ENCODE assay signal across 1 cellular context in genomic region chrX:63754141-63754859, GRCh38.
TF ChIP-seq lines count a peak whose summit lies in the region.

No MANE protein-coding gene starts in this region.

TF ChIP-seq in K562, 482 proteins besides CTCF, POLR2A, EP300 and RAD21 (continued from another document):
- TF ChIP-seq, protein P1, sequence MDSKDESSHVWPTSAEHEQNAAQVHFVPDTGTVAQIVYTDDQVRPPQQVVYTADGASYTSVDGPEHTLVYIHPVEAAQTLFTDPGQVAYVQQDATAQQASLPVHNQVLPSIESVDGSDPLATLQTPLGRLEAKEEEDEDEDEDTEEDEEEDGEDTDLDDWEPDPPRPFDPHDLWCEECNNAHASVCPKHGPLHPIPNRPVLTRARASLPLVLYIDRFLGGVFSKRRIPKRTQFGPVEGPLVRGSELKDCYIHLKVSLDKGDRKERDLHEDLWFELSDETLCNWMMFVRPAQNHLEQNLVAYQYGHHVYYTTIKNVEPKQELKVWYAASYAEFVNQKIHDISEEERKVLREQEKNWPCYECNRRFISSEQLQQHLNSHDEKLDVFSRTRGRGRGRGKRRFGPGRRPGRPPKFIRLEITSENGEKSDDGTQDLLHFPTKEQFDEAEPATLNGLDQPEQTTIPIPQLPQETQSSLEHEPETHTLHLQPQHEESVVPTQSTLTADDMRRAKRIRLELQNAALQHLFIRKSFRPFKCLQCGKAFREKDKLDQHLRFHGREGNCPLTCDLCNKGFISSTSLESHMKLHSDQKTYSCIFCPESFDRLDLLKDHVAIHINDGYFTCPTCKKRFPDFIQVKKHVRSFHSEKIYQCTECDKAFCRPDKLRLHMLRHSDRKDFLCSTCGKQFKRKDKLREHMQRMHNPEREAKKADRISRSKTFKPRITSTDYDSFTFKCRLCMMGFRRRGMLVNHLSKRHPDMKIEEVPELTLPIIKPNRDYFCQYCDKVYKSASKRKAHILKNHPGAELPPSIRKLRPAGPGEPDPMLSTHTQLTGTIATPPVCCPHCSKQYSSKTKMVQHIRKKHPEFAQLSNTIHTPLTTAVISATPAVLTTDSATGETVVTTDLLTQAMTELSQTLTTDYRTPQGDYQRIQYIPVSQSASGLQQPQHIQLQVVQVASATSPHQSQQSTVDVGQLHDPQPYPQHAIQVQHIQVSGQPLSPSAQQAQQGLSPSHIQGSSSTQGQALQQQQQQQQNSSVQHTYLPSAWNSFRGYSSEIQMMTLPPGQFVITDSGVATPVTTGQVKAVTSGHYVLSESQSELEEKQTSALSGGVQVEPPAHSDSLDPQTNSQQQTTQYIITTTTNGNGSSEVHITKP (IDR thresholded peaks at IDR 0.05; ENCODE audit: partially characterized antibody) = no peak
- TF ChIP-seq ZNF354B (CRISPR knock-in tag; IDR thresholded peaks at IDR 0.05) (no peak), U2AF2 (optimal IDR thresholded peaks at IDR 0.05; ENCODE audit: low read depth, low read length) (no peak), ZNF274 (IDR thresholded peaks at IDR 0.05; ENCODE audit: borderline replicate concordance, low read depth, low read length) (no peak), KDM2B (CRISPR knock-in tag; IDR thresholded peaks at IDR 0.05) (no peak), SUPT5H (IDR thresholded peaks at IDR 0.05) (no peak), ZNF175 (CRISPR knock-in tag; IDR thresholded peaks at IDR 0.05; ENCODE audit: low read depth) (no peak), GATAD2A (IDR thresholded peaks at IDR 0.05) (no peak), SMARCA4 (IDR thresholded peaks at IDR 0.05) (no peak), KDM4B (IDR thresholded peaks at IDR 0.05; ENCODE audit: borderline replicate concordance in 2 of 2, low read depth in 1 of 2) (no peak), CBX1 (IDR thresholded peaks at IDR 0.05; ENCODE audit: low read depth) (no peak), SIN3A (IDR thresholded peaks at IDR 0.05; ENCODE audit: borderline replicate concordance in 2 of 2, control insufficient read depth in 1 of 2, low read depth in 2 of 2, low read length in 2 of 2) (no peak), MNT (conservative IDR thresholded peaks at IDR 0.05) (no peak), ZNF3 (CRISPR knock-in tag; IDR thresholded peaks at IDR 0.05) (no peak)
